ENCODE assay signal across 15 cellular contexts in genomic region chr11:113841691-113842090, GRCh38. TPM values are rescaled to one million over a fixed set of nuclear protein-coding genes. Genes with fewer than 3 reads are reported as not detected.
DNase-seq lines count a peak whose midpoint lies in the region; ATAC-seq and TF ChIP-seq lines count a peak whose summit lies in the region.
"Had no signal": no experiment of that assay in that cellular context is flagged by ENCODE, and none has a peak within 500 bp of the region (broad histone marks: within the 10 kb centered on the region; RNA-seq: fewer than 3 reads in every experiment).

No MANE protein-coding gene starts in this region.

- no peaks in the 10 kb centered on the region for H3K9me3 Mint-ChIP-seq in activated CD4-positive, alpha-beta memory T cell treated with anti-CD3 and anti-CD28 coated beads, Interleukin-2, amount 10 ng/mL, durations not matched to agents 7 days and 5 days
- no peaks in the 10 kb centered on the region for H3K9me3 Mint-ChIP-seq in activated CD4-positive, alpha-beta memory T cell treated with anti-CD3 and anti-CD28 coated beads for 36 hours
- H3K9me3 Mint-ChIP-seq in H9 (no peaks in the 10 kb centered on the region), memory B cell (no peaks in the 10 kb centered on the region)
- H3K9me3 Mint-ChIP-seq: HFFc6 had no signal

- no peak overlapping the region for H2BK15ac ChIP-seq in H9 (ENCODE audit: low read depth, low read length)

- no peak overlapping the region for H4K91ac ChIP-seq in H9 (ENCODE audit: insufficient read length, low read depth, low read length)

- H3K36me3 Mint-ChIP-seq in activated CD4-positive, alpha-beta memory T cell treated with anti-CD3 and anti-CD28 coated beads, Interleukin-2, amount 10 ng/mL, durations not matched to agents 7 days and 5 days (ENCODE audit: low read depth), result peaks cover 36% of the 10 kb centered on the region
- H3K36me3 Mint-ChIP-seq in activated CD4-positive, alpha-beta memory T cell treated with anti-CD3 and anti-CD28 coated beads for 36 hours, result peaks cover 13% of the 10 kb centered on the region
- peaks cover 25 to 57% (median 39%) of the 10 kb centered on the region in 3 experiments for H3K36me3 Mint-ChIP-seq in H9 (ENCODE audit: insufficient read depth in 1 of 3, low read depth in 3 of 3)
- peaks cover 24% of the 10 kb centered on the region for H3K36me3 Mint-ChIP-seq in memory B cell

- H2BK12ac ChIP-seq in H9 (ENCODE audit: insufficient read length, low read depth, low read length), result no peak overlapping the region

- no peak overlapping the region for H3K4ac ChIP-seq in H9 (ENCODE audit: low read depth, low read length)

- H3K27me3 ChIP-seq in H9 (ENCODE audit: insufficient read depth, low read length) (no peaks in the 10 kb centered on the region), OCI-LY3 (ENCODE audit: low read depth, low read length) (no peaks in the 10 kb centered on the region)
- H3K27me3 ChIP-seq: stomach, uterus had no signal

- TF ChIP-seq CTCF in H9 (conservative IDR thresholded peaks at IDR 0.05), result no peak
- TF ChIP-seq CTCF in OCI-LY3 (IDR thresholded peaks at IDR 0.05; ENCODE audit: low read depth, low read length), result no peak

- peak overlapping the region; percentile 17 for H3K27ac Mint-ChIP-seq in activated CD4-positive, alpha-beta memory T cell treated with anti-CD3 and anti-CD28 coated beads, Interleukin-2, amount 10 ng/mL, durations not matched to agents 7 days and 5 days
- H3K27ac Mint-ChIP-seq in activated CD4-positive, alpha-beta memory T cell treated with anti-CD3 and anti-CD28 coated beads for 36 hours, result no peak overlapping the region
- peak overlapping the region in 2 of 3 experiments; percentile 1 to 9; a peak in 1 of 7 replicates for H3K27ac Mint-ChIP-seq in H9
- no peak overlapping the region for H3K27ac Mint-ChIP-seq in memory B cell
- H3K27ac Mint-ChIP-seq: HFFc6 had no signal

- H3K23me2 ChIP-seq in H9 (ENCODE audit: insufficient read length, low read depth, low read length, poor library complexity, severe bottlenecking), result no peaks in the 10 kb centered on the region

- DNase-seq in activated CD4-positive, alpha-beta memory T cell treated with anti-CD3 and anti-CD28 coated beads, Interleukin-2, amount 10 ng/mL, durations not matched to agents 7 days and 5 days, result no peak
- DNase-seq in activated CD4-positive, alpha-beta memory T cell treated with anti-CD3 and anti-CD28 coated beads for 36 hours, result no peak
- DNase-seq in H9, result no peak
- no peak for DNase-seq in memory B cell (ENCODE audit: low spot score in 2 of 2)
- DNase-seq in activated gamma-delta T cell treated with Interleukin-2 at 50 U/mL for 16 hours, result no peak
- DNase-seq in NOMO-1 treated with DMSO at 0.1 percent for 48 hours (lab: John Stamatoyannopoulos, UW; ENCODE audit: unreplicated experiment), result no peak
- DNase-seq: activated T-cell treated with anti-CD3 and anti-CD28 coated beads for 4 hours, foreskin fibroblast, HFFc6, psoas muscle, stomach, uterus had no signal

- H2AFZ ChIP-seq in H9 (ENCODE audit: low read length), result no peak overlapping the region
- H2AFZ ChIP-seq in OCI-LY3 (ENCODE audit: low read depth, low read length), result no peak overlapping the region

- no peak overlapping the region for H3K23ac ChIP-seq in H9 (ENCODE audit: insufficient read length, low read depth, low read length)

- H3K4me2 ChIP-seq in H9 (ENCODE audit: insufficient read depth, insufficient read length, low read length), result no peak overlapping the region
- H3K4me2 ChIP-seq in OCI-LY3 (ENCODE audit: low read length), result peak overlapping the region; percentile 63

- H4K20me1 ChIP-seq in H9 (ENCODE audit: control insufficient read depth, insufficient read depth, insufficient read length), result no peaks in the 10 kb centered on the region
- H4K20me1 ChIP-seq in OCI-LY3 (ENCODE audit: insufficient read depth, low read length), result 0 out of 2 replicates have a peak, but pooled peaks cover 3% of the 10 kb centered on the region

- H2BK120ac ChIP-seq in H9 (ENCODE audit: low read depth, low read length, poor library complexity, severe bottlenecking), result no peak overlapping the region

- peaks cover 8% of the 10 kb centered on the region; the same call in 1 of the 2 replicates for H3K79me2 ChIP-seq in H9 (ENCODE audit: insufficient read depth, low read length)
- H3K79me2 ChIP-seq in OCI-LY3 (ENCODE audit: low read length), result no peaks in the 10 kb centered on the region

- H3K9me3 ChIP-seq in H9 (ENCODE audit: control insufficient read depth, low read depth, low read length), result no peaks in the 10 kb centered on the region
- H3K9me3 ChIP-seq in OCI-LY3 (ENCODE audit: insufficient read depth, low read length), result no peaks in the 10 kb centered on the region
- H3K9me3 ChIP-seq: psoas muscle, stomach, uterus had no signal

- H3K27me3 Mint-ChIP-seq in activated CD4-positive, alpha-beta memory T cell treated with anti-CD3 and anti-CD28 coated beads, Interleukin-2, amount 10 ng/mL, durations not matched to agents 7 days and 5 days, result no peaks in the 10 kb centered on the region
- H3K27me3 Mint-ChIP-seq in activated CD4-positive, alpha-beta memory T cell treated with anti-CD3 and anti-CD28 coated beads for 36 hours, result no peaks in the 10 kb centered on the region
- H3K27me3 Mint-ChIP-seq in H9 (ENCODE audit: low read depth) (no peaks in the 10 kb centered on the region), memory B cell (no peaks in the 10 kb centered on the region)

- H3K27ac ChIP-seq in H9 (ENCODE audit: insufficient read length, low read depth, low read length) (no peak overlapping the region), OCI-LY3 (ENCODE audit: low read length) (no peak overlapping the region)
- H3K27ac ChIP-seq: psoas muscle, stomach, uterus, VCaP had no signal

- peak overlapping the region; percentile 27; the same call in 1 of the 2 replicates for H3K4me3 ChIP-seq in OCI-LY3 (ENCODE audit: low read length)
- H3K4me3 ChIP-seq: psoas muscle, stomach, uterus had no signal

- H3K79me1 ChIP-seq in H9 (ENCODE audit: insufficient read depth, low read depth, low read length, poor library complexity, severe bottlenecking), result peaks cover 11% of the 10 kb centered on the region

- no peak overlapping the region for H3T11ph ChIP-seq in H9 (ENCODE audit: low read length)

- POLR2A ChIA-PET in activated CD4-positive, alpha-beta memory T cell treated with anti-CD3 and anti-CD28 coated beads, Interleukin-2, amount 10 ng/mL, durations not matched to agents 7 days and 5 days (lab: Charles Lee), result interaction anchor here (1.0 kb wide), 2 partner anchors 13 to 18 kb away, joined by 4 read pairs; no protein-coding TSS in a partner anchor
- POLR2A ChIA-PET in activated CD4-positive, alpha-beta memory T cell treated with anti-CD3 and anti-CD28 coated beads for 36 hours (lab: Charles Lee), result no interaction called here

- no peak overlapping the region for H3K4me3 Mint-ChIP-seq in activated CD4-positive, alpha-beta memory T cell treated with anti-CD3 and anti-CD28 coated beads, Interleukin-2, amount 10 ng/mL, durations not matched to agents 7 days and 5 days
- no peak overlapping the region for H3K4me3 Mint-ChIP-seq in activated CD4-positive, alpha-beta memory T cell treated with anti-CD3 and anti-CD28 coated beads for 36 hours
- H3K4me3 Mint-ChIP-seq in H9, result no peak overlapping the region
- peak overlapping the region; percentile 64 for H3K4me3 Mint-ChIP-seq in memory B cell
- H3K4me3 Mint-ChIP-seq: HFFc6 had no signal

- H2BK20ac ChIP-seq in H9 (ENCODE audit: low read depth, low read length, poor library complexity, severe bottlenecking), result no peak overlapping the region

- no peak overlapping the region for H3K56ac ChIP-seq in H9 (ENCODE audit: insufficient read length, low read depth, low read length)

- ATAC-seq in memory B cell (ENCODE audit: low read depth), result no peak
- ATAC-seq in activated CD4-positive, CD25-positive, alpha-beta regulatory T cell treated with anti-CD3 and anti-CD28 coated beads, Interleukin-2, amount 50 U/mL, for 24 hours, result no peak

- H3K4me1 Mint-ChIP-seq in activated CD4-positive, alpha-beta memory T cell treated with anti-CD3 and anti-CD28 coated beads, Interleukin-2, amount 10 ng/mL, durations not matched to agents 7 days and 5 days, result peaks cover 11% of the 10 kb centered on the region
- peaks cover 7% of the 10 kb centered on the region for H3K4me1 Mint-ChIP-seq in activated CD4-positive, alpha-beta memory T cell treated with anti-CD3 and anti-CD28 coated beads for 36 hours (ENCODE audit: low read depth)
- peaks cover 9% of the 10 kb centered on the region in 2 experiments; a peak in 3 of 4 replicates for H3K4me1 Mint-ChIP-seq in H9
- H3K4me1 Mint-ChIP-seq in memory B cell, result peaks cover 22% of the 10 kb centered on the region

- H3K18ac ChIP-seq in H9 (ENCODE audit: insufficient read length, low read depth, low read length), result no peak overlapping the region

- CTCF ChIA-PET in activated CD4-positive, alpha-beta memory T cell treated with anti-CD3 and anti-CD28 coated beads, Interleukin-2, amount 10 ng/mL, durations not matched to agents 7 days and 5 days (lab: Charles Lee), result interaction anchor here (0.7 to 1.4 kb wide), 5 partner anchors 18 to 419 kb away, joined by 3 to 4 read pairs (median 3); no protein-coding TSS in a partner anchor
- CTCF ChIA-PET in activated CD4-positive, alpha-beta memory T cell treated with anti-CD3 and anti-CD28 coated beads for 36 hours (lab: Charles Lee), result no interaction called here

- no peak overlapping the region for H2AK5ac ChIP-seq in H9 (ENCODE audit: insufficient read length, low read length)

- no CpG with 5 or more reads among the region's 1 CpG for WGBS in H9 (ENCODE audit: extremely low coverage, insufficient read length, low lambda C conversion rate)

- no peak overlapping the region for H2BK5ac ChIP-seq in H9 (ENCODE audit: insufficient read length, low read length)

- no peak overlapping the region for H4K8ac ChIP-seq in H9 (replicated peaks; ENCODE audit: insufficient read length, low read depth, low read length)

- H3K36me3 ChIP-seq in OCI-LY3 (replicated peaks; ENCODE audit: low read depth, low read length), result peaks cover 37% of the 10 kb centered on the region
- H3K36me3 ChIP-seq: uterus had no signal

- no peak overlapping the region for H4K5ac ChIP-seq in H9 (ENCODE audit: insufficient read length, low read depth, low read length)

- H3K14ac ChIP-seq in H9 (ENCODE audit: insufficient read depth, low read length), result no peak overlapping the region

- no peaks in the 10 kb centered on the region; the same call in 1 of the 2 replicates for H3K4me1 ChIP-seq in H9 (ENCODE audit: insufficient read depth, low read length)
- peaks cover 26% of the 10 kb centered on the region for H3K4me1 ChIP-seq in OCI-LY3 (ENCODE audit: low read length)
- H3K4me1 ChIP-seq: stomach, uterus had no signal

- H3K9ac ChIP-seq in H9 (ENCODE audit: extremely low read depth, insufficient read length, low read length) (no peak overlapping the region), OCI-LY3 (ENCODE audit: low read length) (no peak overlapping the region)

- intact Hi-C loops in activated CD4-positive, alpha-beta memory T cell treated with anti-CD3 and anti-CD28 coated beads for 36 hours (cut with micrococcal nuclease), result no loop called here

RNA-seq across cellular contexts. Expression of gene USP28, which starts 33.7 kb away (rescaled TPM):
- total RNA-seq in activated CD4-positive, alpha-beta memory T cell treated with anti-CD3 and anti-CD28 coated beads, Interleukin-2, amount 10 ng/mL, durations not matched to agents 7 days and 5 days, result 10 to 100 TPM; 52.3 to 53.8 TPM
- 10 to 100 TPM; 30.6 to 41.7 TPM for total RNA-seq in activated CD4-positive, alpha-beta memory T cell treated with anti-CD3 and anti-CD28 coated beads for 36 hours
- 98.8 and 107 TPM in 2 replicates for total RNA-seq in H9 (2021)

Comparison
In these comparisons a context has a peak if more than half of its experiments do, and no peak if none do; other contexts are left out.
1. H3K27ac Mint-ChIP-seq: peak in activated CD4-positive, alpha-beta memory T cell treated with anti-CD3 and anti-CD28 coated beads, Interleukin-2, amount 10 ng/mL, durations not matched to agents 7 days and 5 days (single experiment) and H9 (2 of 3); none in activated CD4-positive, alpha-beta memory T cell treated with anti-CD3 and anti-CD28 coated beads for 36 hours (single experiment) and memory B cell (single experiment).